In genomic region chr5:171907731-171908343, GRCh38 we compare ENCODE assay signal across 8 cellular contexts.
A peak's percentile ranks its signal among the peaks of the same experiment; 100 is the strongest.
DNase-seq lines count a peak whose midpoint lies in the region; ATAC-seq and TF ChIP-seq lines count a peak whose summit lies in the region.

No MANE protein-coding gene starts in this region.

- H3K36me3 ChIP-seq in esophagus muscularis mucosa (peaks cover 0 to 14% (median 9%) of the 10 kb centered on the region in 4 donors), aorta (ENCODE audit: control insufficient read depth in 1 of 2, insufficient read depth in 2 of 2, low read length in 1 of 2) (no peaks in the 10 kb centered on the region)

- DNase-seq in AG04449 (ENCODE audit: low read depth, low spot score) (peak; percentile 14), GM10266 (ENCODE audit: extremely low spot score) (peak; percentile 23), NCI-H2227 (lab: John Stamatoyannopoulos, UW; ENCODE audit: unreplicated experiment) (peak; percentile 78), esophagus muscularis mucosa (ENCODE audit: extremely low spot score) (no peak), aorta (no peak)
- peak; percentile 34 for DNase-seq in activated CD4-positive, alpha-beta T cell treated with anti-CD3 and anti-CD28 coated beads, Interleukin-2, amount 50 U/mL, for 1 hour
- DNase-seq in natural killer cell treated with Interleukin-12 subunit alpha and Interleukin-12 subunit beta and Interleukin-15 and Interleukin-18, amount 100 ng/mL, for 72 hours (ENCODE audit: low spot score): no peak

- H3K4me3 ChIP-seq in AG04449 (ENCODE audit: low read depth, low read length) (no peak overlapping the region), esophagus muscularis mucosa (no peak overlapping the region), aorta (ENCODE audit: low read length in 2 of 2) (no peak overlapping the region)

- TF ChIP-seq EP300 in esophagus muscularis mucosa (IDR thresholded peaks at IDR 0.05): no peak

- peak overlapping the region; percentile 29 to 35 for H3K27ac Mint-ChIP-seq in natural killer cell treated with Interleukin-12 subunit alpha and Interleukin-12 subunit beta and Interleukin-15 and Interleukin-18, amount 100 ng/mL, for 72 hours

- ATAC-seq in HG02870 (IDR thresholded peaks at IDR 0.05; ENCODE audit: unreplicated experiment) (peak; percentile 52), aorta (ENCODE audit: low FRiP score) (peak; percentile 72)
- peak; percentile 79 to 80 for ATAC-seq in natural killer cell treated with Interleukin-12 subunit alpha and Interleukin-12 subunit beta and Interleukin-15 and Interleukin-18, amount 100 ng/mL, for 72 hours

- intact Hi-C loops in esophagus muscularis mucosa (cut with DNase I): loop anchor here (2.0 to 10.0 kb wide), 3 partner anchors 273 to 489 kb away; partner anchors contain the start of gene FGF18
- intact Hi-C loops in aorta (cut with DNase I): loop anchor here (2.0 to 5.0 kb wide), 3 partner anchors 279 to 491 kb away; partner anchors contain the start of gene FGF18 (in 2 of the 2)

- WGBS in esophagus muscularis mucosa: 25% methylated on average over 4 of the region's 4 CpGs
- 24 to 27% methylated on average over 4 of the region's 4 CpGs for WGBS in aorta, 2 donors

- H3K4me1 ChIP-seq in esophagus muscularis mucosa (peaks cover 10 to 19% (median 14%) of the 10 kb centered on the region in 4 donors), aorta (ENCODE audit: control insufficient read depth in 1 of 2, insufficient read depth in 2 of 2, low read length in 2 of 2) (peaks cover 0 to 1% of the 10 kb centered on the region in 2 donors)

- no peaks in the 10 kb centered on the region for H3K36me3 Mint-ChIP-seq in natural killer cell treated with Interleukin-12 subunit alpha and Interleukin-12 subunit beta and Interleukin-15 and Interleukin-18, amount 100 ng/mL, for 72 hours

- H3K27me3 ChIP-seq in esophagus muscularis mucosa (no peaks in the 10 kb centered on the region), aorta (ENCODE audit: control insufficient read depth in 1 of 2, insufficient read depth in 2 of 2, low read length in 1 of 2) (no peaks in the 10 kb centered on the region)

- H3K27me3 Mint-ChIP-seq in natural killer cell treated with Interleukin-12 subunit alpha and Interleukin-12 subunit beta and Interleukin-15 and Interleukin-18, amount 100 ng/mL, for 72 hours: no peaks in the 10 kb centered on the region

- no peaks in the 10 kb centered on the region for H3K9me3 ChIP-seq in esophagus muscularis mucosa
- H3K9me3 ChIP-seq in aorta (ENCODE audit: control insufficient read depth, low read length): no peaks in the 10 kb centered on the region

- H3K4me3 Mint-ChIP-seq in natural killer cell treated with Interleukin-12 subunit alpha and Interleukin-12 subunit beta and Interleukin-15 and Interleukin-18, amount 100 ng/mL, for 72 hours: peak overlapping the region; percentile 46

- CTCF ChIA-PET in AG04449 (lab: Yijun Ruan, JAX): interaction anchor here (0.7 to 9.5 kb wide), 31 partner anchors 7 to 502 kb away, joined by 3 to 194 read pairs (median 4); partner anchors contain the start of genes FBXW11, FGF18 and STK10

- H3K27ac ChIP-seq in esophagus muscularis mucosa (replicated peaks in 1 of 4) (no peak overlapping the region), aorta (ENCODE audit: low read depth in 1 of 2, low read length in 2 of 2) (no peak overlapping the region)

- TF ChIP-seq CTCF in AG04449 (IDR thresholded peaks at IDR 0.05; ENCODE audit: insufficient read depth, low read length, missing control alignments): peak; percentile 61
- TF ChIP-seq CTCF in GM10266 (IDR thresholded peaks at IDR 0.05; ENCODE audit: control insufficient read depth, insufficient read depth, low read depth, missing control alignments): peak; percentile 81
- peak; percentile 68 to 77 (median 74) for TF ChIP-seq CTCF in esophagus muscularis mucosa (IDR thresholded peaks at IDR 0.05)

- no peak for TF ChIP-seq POLR2A in esophagus muscularis mucosa (IDR thresholded peaks at IDR 0.05; ENCODE audit: low read depth)

- H3K4me1 Mint-ChIP-seq in natural killer cell treated with Interleukin-12 subunit alpha and Interleukin-12 subunit beta and Interleukin-15 and Interleukin-18, amount 100 ng/mL, for 72 hours (ENCODE audit: low read depth in 2 of 2): peaks cover 46 to 52% of the 10 kb centered on the region in 2 donors

- no peaks in the 10 kb centered on the region for H3K9me3 Mint-ChIP-seq in natural killer cell treated with Interleukin-12 subunit alpha and Interleukin-12 subunit beta and Interleukin-15 and Interleukin-18, amount 100 ng/mL, for 72 hours

- POLR2A ChIA-PET in AG04449 (lab: Yijun Ruan, JAX): no interaction called here

Comparison
In these comparisons a context has a peak if more than half of its experiments do, and no peak if none do; other contexts are left out.
1. DNase-seq: peak in AG04449 (single experiment), GM10266 (single experiment), NCI-H2227 (single experiment) and activated CD4-positive, alpha-beta T cell treated with anti-CD3 and anti-CD28 coated beads, Interleukin-2, amount 50 U/mL, for 1 hour (single experiment); none in esophagus muscularis mucosa (single experiment), natural killer cell treated with Interleukin-12 subunit alpha and Interleukin-12 subunit beta and Interleukin-15 and Interleukin-18, amount 100 ng/mL, for 72 hours (single experiment) and aorta (0 of 2).
2. Peak in every context shown above with its lines, with median percentiles within 50 percentile points of each other: CTCF ChIP-seq and ATAC-seq.